Comparison of ENCODE assay signal across 15 cellular contexts in the genomic region with DNA sequence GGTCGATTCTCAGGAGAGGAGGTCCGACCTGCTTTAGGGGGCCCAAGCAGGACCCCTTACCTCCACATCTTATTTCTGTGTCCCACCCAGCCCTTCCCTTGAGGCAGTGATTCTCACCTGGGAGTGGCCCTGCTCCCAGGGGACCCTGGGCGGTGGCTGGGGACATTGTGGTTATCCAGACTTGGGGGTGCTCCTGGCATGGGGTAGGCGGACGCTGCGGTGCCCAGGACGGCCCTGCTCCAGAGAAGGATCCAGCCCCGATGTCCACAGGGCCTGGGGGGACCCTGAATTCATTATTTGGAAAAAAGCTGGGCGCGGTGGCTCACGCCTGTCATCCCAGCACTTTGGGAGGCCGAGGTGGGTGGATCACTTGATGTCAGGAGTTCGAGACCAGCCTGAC.
"Had no signal": no experiment of that assay in that cellular context is flagged by ENCODE, and none has a peak within 500 bp of the region (broad histone marks: within the 10 kb centered on the region; RNA-seq: fewer than 3 reads in every experiment).

No MANE protein-coding gene starts in this region.

- H3K4me3 ChIP-seq: ascending aorta, breast epithelium, gastrocnemius medialis, psoas muscle, tibial nerve, vagina had no signal

- H3K27ac Mint-ChIP-seq: activated T-cell treated with anti-CD3 and anti-CD28 coated beads, Interleukin-2, amount 50 U/mL, for 72 hours had no signal

- H3K27ac ChIP-seq: ascending aorta, breast epithelium, gastrocnemius medialis, psoas muscle, tibial nerve, vagina had no signal

- DNase-seq: activated CD4-positive, alpha-beta T cell treated with anti-CD3 and anti-CD28 coated beads, Interleukin-2, amount 10 ng/mL, durations not matched to agents 7 days and 5 days; activated CD8-positive, alpha-beta memory T cell treated with anti-CD3 and anti-CD28 coated beads, Interleukin-2, amount 50 U/mL, for 48 hours; activated gamma-delta T cell treated with Interleukin-2 at 50 U/mL for 16 hours; activated T-cell treated with anti-CD3 and anti-CD28 coated beads, Interleukin-2, amount 50 U/mL, for 72 hours; gastrocnemius medialis; mesendoderm; nephron progenitor cell; psoas muscle; stimulated activated CD4-positive, alpha-beta T cell treated with anti-CD3 and anti-CD28 coated beads, Interleukin-12 subunit alpha, Interleukin-12 subunit beta, amount 100 ng/mL, for 4 hours; stimulated activated CD4-positive, alpha-beta T cell treated with anti-CD3 and anti-CD28 coated beads, Interleukin-2, amount 100 ng/mL, for 24 hours; substantia nigra had no signal

- H3K9me3 ChIP-seq: ascending aorta, breast epithelium, gastrocnemius medialis, psoas muscle, tibial nerve, vagina had no signal

- H3K27me3 Mint-ChIP-seq: activated CD4-positive, alpha-beta T cell treated with anti-CD3 and anti-CD28 coated beads, Interleukin-2, amount 10 ng/mL, durations not matched to agents 7 days and 5 days had no signal

- H3K4me3 Mint-ChIP-seq: activated CD4-positive, alpha-beta T cell treated with anti-CD3 and anti-CD28 coated beads, Interleukin-2, amount 10 ng/mL, durations not matched to agents 7 days and 5 days; nephron progenitor cell had no signal

- H3K36me3 ChIP-seq: ascending aorta, breast epithelium, gastrocnemius medialis, vagina had no signal

- H3K27me3 ChIP-seq: ascending aorta, breast epithelium, gastrocnemius medialis, tibial nerve, vagina had no signal

- H3K4me1 ChIP-seq: gastrocnemius medialis, psoas muscle, vagina had no signal

- H3K9me3 Mint-ChIP-seq: activated CD4-positive, alpha-beta T cell treated with anti-CD3 and anti-CD28 coated beads, Interleukin-2, amount 10 ng/mL, durations not matched to agents 7 days and 5 days; activated T-cell treated with anti-CD3 and anti-CD28 coated beads, Interleukin-2, amount 50 U/mL, for 72 hours; nephron progenitor cell had no signal
